ENCODE assay signal across 1 cellular context in genomic region chr3:23455084-23455483, GRCh38.
A peak's percentile ranks its signal among the peaks of the same experiment; 100 is the strongest.
TF ChIP-seq lines count a peak whose summit lies in the region.

No MANE protein-coding gene starts in this region.

TF ChIP-seq in SK-N-SH, 30 proteins besides CTCF, POLR2A, EP300 and RAD21 (continued from another document):
- TF ChIP-seq ZBTB33 (IDR thresholded peaks at IDR 0.05; ENCODE audit: borderline replicate concordance, low read depth), result no peak
- peak; percentile 52; the same call in 1 of the 2 replicates for TF ChIP-seq POLR2AphosphoS5 (IDR thresholded peaks at IDR 0.05; ENCODE audit: low read depth, low read length)
- TF ChIP-seq RFX5 (IDR thresholded peaks at IDR 0.05; ENCODE audit: low read length), result no peak
- peak; percentile 77 for TF ChIP-seq NFIC (IDR thresholded peaks at IDR 0.05; ENCODE audit: borderline replicate concordance)
- TF ChIP-seq JUND (IDR thresholded peaks at IDR 0.05), result peak; percentile 78
